ENCODE assay signal across 1 cellular context in the genomic region with DNA sequence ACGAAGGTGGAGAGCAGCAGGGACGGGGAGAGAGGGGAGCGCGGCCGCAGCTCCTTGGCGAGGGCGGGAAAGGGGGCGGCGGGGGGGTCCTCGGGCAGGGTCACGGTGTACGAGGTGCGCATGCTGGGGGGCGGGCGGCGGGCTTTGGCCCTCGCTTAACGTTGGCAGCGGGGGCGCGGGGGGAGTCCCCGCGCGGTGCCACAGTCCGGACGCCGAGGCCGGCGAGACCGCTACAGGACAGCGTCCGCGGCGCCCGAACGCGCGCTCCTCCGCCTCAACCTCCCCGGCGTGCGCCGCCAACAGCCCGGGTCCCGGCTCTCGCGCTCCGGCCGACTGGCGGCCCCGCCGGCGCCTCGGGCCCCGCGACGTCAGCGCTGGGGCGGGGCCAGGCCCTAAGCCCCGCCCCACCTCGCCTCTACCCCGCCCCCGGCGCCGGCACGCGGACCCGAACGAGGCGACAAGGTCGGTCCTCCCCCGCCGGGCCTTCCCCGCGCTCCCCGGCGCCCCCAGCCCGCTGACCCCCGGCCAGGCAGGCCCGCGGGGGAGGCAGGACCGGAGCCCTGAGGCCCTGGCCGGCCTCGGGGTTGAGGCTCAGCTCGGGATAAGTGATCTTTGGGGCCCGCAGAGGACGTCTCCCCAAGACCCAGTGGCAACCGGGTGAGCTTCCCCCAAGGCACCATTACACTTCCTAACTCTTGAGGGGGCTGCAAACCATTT.
TF ChIP-seq lines count a peak whose summit lies in the region.

No MANE protein-coding gene starts in this region.

TF ChIP-seq in SK-N-SH treated with all-trans-retinoic acid at 6 μM for 48 hours, 23 proteins besides CTCF, POLR2A, EP300 and RAD21 (continued from another document):
- TF ChIP-seq, protein P1, sequence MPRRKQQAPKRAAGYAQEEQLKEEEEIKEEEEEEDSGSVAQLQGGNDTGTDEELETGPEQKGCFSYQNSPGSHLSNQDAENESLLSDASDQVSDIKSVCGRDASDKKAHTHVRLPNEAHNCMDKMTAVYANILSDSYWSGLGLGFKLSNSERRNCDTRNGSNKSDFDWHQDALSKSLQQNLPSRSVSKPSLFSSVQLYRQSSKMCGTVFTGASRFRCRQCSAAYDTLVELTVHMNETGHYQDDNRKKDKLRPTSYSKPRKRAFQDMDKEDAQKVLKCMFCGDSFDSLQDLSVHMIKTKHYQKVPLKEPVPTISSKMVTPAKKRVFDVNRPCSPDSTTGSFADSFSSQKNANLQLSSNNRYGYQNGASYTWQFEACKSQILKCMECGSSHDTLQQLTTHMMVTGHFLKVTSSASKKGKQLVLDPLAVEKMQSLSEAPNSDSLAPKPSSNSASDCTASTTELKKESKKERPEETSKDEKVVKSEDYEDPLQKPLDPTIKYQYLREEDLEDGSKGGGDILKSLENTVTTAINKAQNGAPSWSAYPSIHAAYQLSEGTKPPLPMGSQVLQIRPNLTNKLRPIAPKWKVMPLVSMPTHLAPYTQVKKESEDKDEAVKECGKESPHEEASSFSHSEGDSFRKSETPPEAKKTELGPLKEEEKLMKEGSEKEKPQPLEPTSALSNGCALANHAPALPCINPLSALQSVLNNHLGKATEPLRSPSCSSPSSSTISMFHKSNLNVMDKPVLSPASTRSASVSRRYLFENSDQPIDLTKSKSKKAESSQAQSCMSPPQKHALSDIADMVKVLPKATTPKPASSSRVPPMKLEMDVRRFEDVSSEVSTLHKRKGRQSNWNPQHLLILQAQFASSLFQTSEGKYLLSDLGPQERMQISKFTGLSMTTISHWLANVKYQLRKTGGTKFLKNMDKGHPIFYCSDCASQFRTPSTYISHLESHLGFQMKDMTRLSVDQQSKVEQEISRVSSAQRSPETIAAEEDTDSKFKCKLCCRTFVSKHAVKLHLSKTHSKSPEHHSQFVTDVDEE (CRISPR knock-in tag; IDR thresholded peaks at IDR 0.05) = no peak
- no peak for TF ChIP-seq ZFP3 (CRISPR knock-in tag; IDR thresholded peaks at IDR 0.05)
- TF ChIP-seq ZNF70 (CRISPR knock-in tag; IDR thresholded peaks at IDR 0.05) = no peak
TF ChIP-seq in SK-N-SH treated with all-trans-retinoic acid at 6 μM for 48 hours: peak in this region for 0.
